Comparison of ENCODE assay signal across 1 cellular context in genomic region chr12:110079477-110080400, GRCh38.
TF ChIP-seq lines count a peak whose summit lies in the region.

No MANE protein-coding gene starts in this region.

TF ChIP-seq in K562, 482 proteins besides CTCF, POLR2A, EP300 and RAD21 (continued from another document and continues in another):
- TF ChIP-seq, protein P1, sequence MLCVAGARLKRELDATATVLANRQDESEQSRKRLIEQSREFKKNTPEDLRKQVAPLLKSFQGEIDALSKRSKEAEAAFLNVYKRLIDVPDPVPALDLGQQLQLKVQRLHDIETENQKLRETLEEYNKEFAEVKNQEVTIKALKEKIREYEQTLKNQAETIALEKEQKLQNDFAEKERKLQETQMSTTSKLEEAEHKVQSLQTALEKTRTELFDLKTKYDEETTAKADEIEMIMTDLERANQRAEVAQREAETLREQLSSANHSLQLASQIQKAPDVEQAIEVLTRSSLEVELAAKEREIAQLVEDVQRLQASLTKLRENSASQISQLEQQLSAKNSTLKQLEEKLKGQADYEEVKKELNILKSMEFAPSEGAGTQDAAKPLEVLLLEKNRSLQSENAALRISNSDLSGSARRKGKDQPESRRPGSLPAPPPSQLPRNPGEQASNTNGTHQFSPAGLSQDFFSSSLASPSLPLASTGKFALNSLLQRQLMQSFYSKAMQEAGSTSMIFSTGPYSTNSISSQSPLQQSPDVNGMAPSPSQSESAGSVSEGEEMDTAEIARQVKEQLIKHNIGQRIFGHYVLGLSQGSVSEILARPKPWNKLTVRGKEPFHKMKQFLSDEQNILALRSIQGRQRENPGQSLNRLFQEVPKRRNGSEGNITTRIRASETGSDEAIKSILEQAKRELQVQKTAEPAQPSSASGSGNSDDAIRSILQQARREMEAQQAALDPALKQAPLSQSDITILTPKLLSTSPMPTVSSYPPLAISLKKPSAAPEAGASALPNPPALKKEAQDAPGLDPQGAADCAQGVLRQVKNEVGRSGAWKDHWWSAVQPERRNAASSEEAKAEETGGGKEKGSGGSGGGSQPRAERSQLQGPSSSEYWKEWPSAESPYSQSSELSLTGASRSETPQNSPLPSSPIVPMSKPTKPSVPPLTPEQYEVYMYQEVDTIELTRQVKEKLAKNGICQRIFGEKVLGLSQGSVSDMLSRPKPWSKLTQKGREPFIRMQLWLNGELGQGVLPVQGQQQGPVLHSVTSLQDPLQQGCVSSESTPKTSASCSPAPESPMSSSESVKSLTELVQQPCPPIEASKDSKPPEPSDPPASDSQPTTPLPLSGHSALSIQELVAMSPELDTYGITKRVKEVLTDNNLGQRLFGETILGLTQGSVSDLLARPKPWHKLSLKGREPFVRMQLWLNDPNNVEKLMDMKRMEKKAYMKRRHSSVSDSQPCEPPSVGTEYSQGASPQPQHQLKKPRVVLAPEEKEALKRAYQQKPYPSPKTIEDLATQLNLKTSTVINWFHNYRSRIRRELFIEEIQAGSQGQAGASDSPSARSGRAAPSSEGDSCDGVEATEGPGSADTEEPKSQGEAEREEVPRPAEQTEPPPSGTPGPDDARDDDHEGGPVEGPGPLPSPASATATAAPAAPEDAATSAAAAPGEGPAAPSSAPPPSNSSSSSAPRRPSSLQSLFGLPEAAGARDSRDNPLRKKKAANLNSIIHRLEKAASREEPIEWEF (CRISPR knock-in tag; IDR thresholded peaks at IDR 0.05): peak; percentile 97
- TF ChIP-seq ZNF311 (CRISPR knock-in tag; IDR thresholded peaks at IDR 0.05) (peak; percentile 79), SRSF9 (IDR thresholded peaks at IDR 0.05; ENCODE audit: borderline replicate concordance, low read depth, low read length) (no peak), NCOA2 (IDR thresholded peaks at IDR 0.05; ENCODE audit: partially characterized antibody in 2 of 2) (no peak), GABPB1 (CRISPR knock-in tag; IDR thresholded peaks at IDR 0.05) (peak; percentile 87), NFYB (IDR thresholded peaks at IDR 0.05; ENCODE audit: extremely low read depth, insufficient read length) (peak; percentile 73), ARID4B (CRISPR knock-in tag; IDR thresholded peaks at IDR 0.05) (no peak; the same call in 1 of the 2 replicates), GTF2A2 (tag; IDR thresholded peaks at IDR 0.05) (no peak), ZBTB8A (IDR thresholded peaks at IDR 0.05; ENCODE audit: partially characterized antibody) (no peak), SIX5 (IDR thresholded peaks at IDR 0.05; ENCODE audit: borderline replicate concordance in 1 of 2, insufficient read depth in 1 of 2, low read depth in 1 of 2, low read length in 2 of 2) (no peak), ZBTB40 (IDR thresholded peaks at IDR 0.05) (no peak), ZBTB40 (CRISPR knock-in tag; IDR thresholded peaks at IDR 0.05) (no peak), ARHGAP35 (IDR thresholded peaks at IDR 0.05; ENCODE audit: partially characterized antibody) (no peak), FOS (IDR thresholded peaks at IDR 0.05; ENCODE audit: extremely low read depth, insufficient read length) (peak; percentile 38), ILK (tag; IDR thresholded peaks at IDR 0.05; ENCODE audit: borderline replicate concordance, low read depth) (no peak; the same call in 1 of the 2 replicates), RHOXF2B (CRISPR knock-in tag; conservative IDR thresholded peaks at IDR 0.05) (no peak), POLR2G (IDR thresholded peaks at IDR 0.05; ENCODE audit: low read depth, low read length) (peak; percentile 42), HSF4 (CRISPR knock-in tag; IDR thresholded peaks at IDR 0.05; ENCODE audit: borderline replicate concordance) (no peak), ZNF592 (IDR thresholded peaks at IDR 0.05) (peak; percentile 99), POLR2H (tag; IDR thresholded peaks at IDR 0.05; ENCODE audit: low read depth) (peak; percentile 90), RBM17 (IDR thresholded peaks at IDR 0.05; ENCODE audit: borderline replicate concordance, low read depth, low read length) (no peak), ARID3B (CRISPR knock-in tag; IDR thresholded peaks at IDR 0.05; ENCODE audit: borderline replicate concordance) (no peak)
- TF ChIP-seq, protein P2, sequence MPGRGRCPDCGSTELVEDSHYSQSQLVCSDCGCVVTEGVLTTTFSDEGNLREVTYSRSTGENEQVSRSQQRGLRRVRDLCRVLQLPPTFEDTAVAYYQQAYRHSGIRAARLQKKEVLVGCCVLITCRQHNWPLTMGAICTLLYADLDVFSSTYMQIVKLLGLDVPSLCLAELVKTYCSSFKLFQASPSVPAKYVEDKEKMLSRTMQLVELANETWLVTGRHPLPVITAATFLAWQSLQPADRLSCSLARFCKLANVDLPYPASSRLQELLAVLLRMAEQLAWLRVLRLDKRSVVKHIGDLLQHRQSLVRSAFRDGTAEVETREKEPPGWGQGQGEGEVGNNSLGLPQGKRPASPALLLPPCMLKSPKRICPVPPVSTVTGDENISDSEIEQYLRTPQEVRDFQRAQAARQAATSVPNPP (IDR thresholded peaks at IDR 0.05; ENCODE audit: borderline replicate concordance, insufficient read depth, insufficient read length): no peak
